ENCODE assay signal across 12 cellular contexts in the genomic region with DNA sequence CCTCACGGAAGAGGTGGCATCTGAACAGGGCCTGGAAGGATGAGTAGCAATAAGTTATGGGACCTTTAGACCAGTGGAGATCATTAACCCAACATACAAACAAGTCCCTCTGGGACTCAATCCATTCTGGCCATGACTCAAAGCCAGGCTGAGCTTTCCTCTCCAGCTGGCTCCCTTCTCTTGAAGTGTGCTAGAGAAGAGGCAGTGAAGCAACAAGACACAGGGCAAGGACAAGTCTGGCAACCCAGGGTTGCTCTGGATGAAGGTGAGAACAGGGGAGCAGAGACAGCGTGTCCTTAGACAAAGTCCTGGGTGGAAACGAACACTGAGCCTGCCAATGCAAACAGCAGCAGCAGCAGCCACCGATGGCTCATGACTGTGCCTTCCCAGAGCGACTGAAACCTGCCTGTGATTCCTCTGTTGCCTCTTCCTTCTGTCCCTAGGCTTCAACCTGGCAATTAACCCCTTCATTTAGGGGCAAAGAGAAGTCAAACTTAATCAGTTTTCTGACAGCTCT.
DNase-seq lines count a peak whose midpoint lies in the region; ATAC-seq and TF ChIP-seq lines count a peak whose summit lies in the region.
"Had no signal": no experiment of that assay in that cellular context is flagged by ENCODE, and none has a peak within 500 bp of the region (broad histone marks: within the 10 kb centered on the region; RNA-seq: fewer than 3 reads in every experiment).

No MANE protein-coding gene starts in this region.

- H2BK5ac ChIP-seq in H9 (ENCODE audit: insufficient read length, low read length): no peak overlapping the region

- no peaks in the 10 kb centered on the region for H3K4me1 Mint-ChIP-seq in natural killer cell treated with Interleukin-12 subunit alpha and Interleukin-12 subunit beta and Interleukin-15 and Interleukin-18, amount 100 ng/mL, for 72 hours (ENCODE audit: low read depth in 2 of 2)
- H3K4me1 Mint-ChIP-seq in H9: peaks cover 49 to 52% of the 10 kb centered on the region in 2 experiments

- H4K20me1 ChIP-seq in H9 (ENCODE audit: control insufficient read depth, insufficient read depth, insufficient read length): no peaks in the 10 kb centered on the region
- no peaks in the 10 kb centered on the region for H4K20me1 ChIP-seq in smooth muscle cell (ENCODE audit: low read depth)

- H3K79me2 ChIP-seq in H9 (ENCODE audit: insufficient read depth, low read length) (no peaks in the 10 kb centered on the region), smooth muscle cell (ENCODE audit: low read depth) (no peaks in the 10 kb centered on the region)

- H2BK12ac ChIP-seq in H9 (ENCODE audit: insufficient read length, low read depth, low read length): no peak overlapping the region

- peaks cover 0 to 33% (median 0%) of the 10 kb centered on the region in 7 donors for H3K27me3 ChIP-seq in spleen (replicated peaks in 1 of 7)
- no peaks in the 10 kb centered on the region for H3K27me3 ChIP-seq in H9 (ENCODE audit: insufficient read depth, low read length)
- H3K27me3 ChIP-seq in smooth muscle cell (ENCODE audit: low read depth): no peaks in the 10 kb centered on the region

- H2AK5ac ChIP-seq in H9 (ENCODE audit: insufficient read length, low read length): no peak overlapping the region

- H2BK15ac ChIP-seq in H9 (ENCODE audit: low read depth, low read length): no peak overlapping the region

- peaks cover 3% of the 10 kb centered on the region for H3F3A ChIP-seq in smooth muscle cell (ENCODE audit: low read depth)

- H3K4ac ChIP-seq in H9 (ENCODE audit: low read depth, low read length): no peak overlapping the region

- H2AFZ ChIP-seq in H9 (ENCODE audit: low read length) (no peak overlapping the region), smooth muscle cell (ENCODE audit: low read depth) (no peak overlapping the region)

- no peak overlapping the region for H3K23ac ChIP-seq in H9 (ENCODE audit: insufficient read length, low read depth, low read length)

- peak; percentile 40 for DNase-seq in HCEC 1CT
- DNase-seq in cardiac fibroblast (ENCODE audit: low read depth in 2 of 2): peak; percentile 58 to 87
- DNase-seq in kidney tubule cell (ENCODE audit: low spot score): peak; percentile 78
- DNase-seq in spleen: peak; percentile 18
- no peak for DNase-seq in natural killer cell treated with Interleukin-12 subunit alpha and Interleukin-12 subunit beta and Interleukin-15 and Interleukin-18, amount 100 ng/mL, for 72 hours (ENCODE audit: low spot score)
- DNase-seq in H9: no peak
- DNase-seq in smooth muscle cell (lab: John Stamatoyannopoulos, UW; ENCODE audit: unreplicated experiment): no peak
- DNase-seq: effector memory CD8-positive, alpha-beta T cell; hippocampal formation; MM.1S had no signal

- no peak overlapping the region for H3K56ac ChIP-seq in H9 (ENCODE audit: insufficient read length, low read depth, low read length)

- no peak overlapping the region for H3K27ac Mint-ChIP-seq in natural killer cell treated with Interleukin-12 subunit alpha and Interleukin-12 subunit beta and Interleukin-15 and Interleukin-18, amount 100 ng/mL, for 72 hours
- H3K27ac Mint-ChIP-seq in H9: no peak overlapping the region
- H3K27ac Mint-ChIP-seq: effector memory CD8-positive, alpha-beta T cell; stimulated activated naive CD8-positive, alpha-beta T cell treated with anti-CD3 and anti-CD28 coated beads, Interleukin-15, Interleukin-2, amounts not matched to agents 100 ng/mL and 50 ng/mL, for 24 hours had no signal

- no peaks in the 10 kb centered on the region for H3K23me2 ChIP-seq in H9 (ENCODE audit: insufficient read length, low read depth, low read length, poor library complexity, severe bottlenecking)

- no peak overlapping the region for H2BK20ac ChIP-seq in H9 (ENCODE audit: low read depth, low read length, poor library complexity, severe bottlenecking)

- no peak overlapping the region for H2BK120ac ChIP-seq in H9 (ENCODE audit: low read depth, low read length, poor library complexity, severe bottlenecking)

- H3K4me3 ChIP-seq in cardiac fibroblast (replicated peaks in 1 of 2; ENCODE audit: low read depth in 2 of 2, low read length in 2 of 2) (no peak overlapping the region), spleen (no peak overlapping the region), smooth muscle cell (no peak overlapping the region)

- H4K5ac ChIP-seq in H9 (ENCODE audit: insufficient read length, low read depth, low read length): no peak overlapping the region

- no peak for ATAC-seq in natural killer cell treated with Interleukin-12 subunit alpha and Interleukin-12 subunit beta and Interleukin-15 and Interleukin-18, amount 100 ng/mL, for 72 hours
- ATAC-seq: effector memory CD8-positive, alpha-beta T cell; SK-N-SH treated with all-trans-retinoic acid at 6 μM for 48 hours had no signal

- no peak overlapping the region for H4K91ac ChIP-seq in H9 (ENCODE audit: insufficient read length, low read depth, low read length)

- TF ChIP-seq CTCF in cardiac fibroblast (IDR thresholded peaks at IDR 0.05; ENCODE audit: low read depth, low read length) (no peak), spleen (IDR thresholded peaks at IDR 0.05 in 8 of 11, conservative IDR thresholded peaks at IDR 0.05 in 3 of 11) (no peak), H9 (conservative IDR thresholded peaks at IDR 0.05) (no peak), smooth muscle cell (IDR thresholded peaks at IDR 0.05; ENCODE audit: borderline replicate concordance, insufficient read depth, poor library complexity, severe bottlenecking) (no peak)

- no peak overlapping the region for H3K27ac ChIP-seq in spleen
- H3K27ac ChIP-seq in H9 (ENCODE audit: insufficient read length, low read depth, low read length): no peak overlapping the region
- no peak overlapping the region for H3K27ac ChIP-seq in smooth muscle cell (ENCODE audit: low read depth)

- H3K79me1 ChIP-seq in H9 (ENCODE audit: insufficient read depth, low read depth, low read length, poor library complexity, severe bottlenecking): no peaks in the 10 kb centered on the region

- no peak overlapping the region for H3K14ac ChIP-seq in H9 (ENCODE audit: insufficient read depth, low read length)

- no peak overlapping the region for H4K8ac ChIP-seq in H9 (replicated peaks; ENCODE audit: insufficient read length, low read depth, low read length)

- no peak overlapping the region for H3K4me3 Mint-ChIP-seq in natural killer cell treated with Interleukin-12 subunit alpha and Interleukin-12 subunit beta and Interleukin-15 and Interleukin-18, amount 100 ng/mL, for 72 hours
- H3K4me3 Mint-ChIP-seq in H9: no peak overlapping the region
- H3K4me3 Mint-ChIP-seq: effector memory CD8-positive, alpha-beta T cell; stimulated activated naive CD8-positive, alpha-beta T cell treated with anti-CD3 and anti-CD28 coated beads, Interleukin-15, Interleukin-2, amounts not matched to agents 100 ng/mL and 50 ng/mL, for 24 hours had no signal

- no peak for TF ChIP-seq POLR2A in spleen (IDR thresholded peaks at IDR 0.05)

- H3T11ph ChIP-seq in H9 (ENCODE audit: low read length): no peak overlapping the region

- no peaks in the 10 kb centered on the region for H3K9me3 ChIP-seq in spleen
- H3K9me3 ChIP-seq in H9 (ENCODE audit: control insufficient read depth, low read depth, low read length): no peaks in the 10 kb centered on the region
- no peaks in the 10 kb centered on the region for H3K9me3 ChIP-seq in smooth muscle cell (replicated peaks; ENCODE audit: low read depth)

- H3K9me3 Mint-ChIP-seq in natural killer cell treated with Interleukin-12 subunit alpha and Interleukin-12 subunit beta and Interleukin-15 and Interleukin-18, amount 100 ng/mL, for 72 hours: no peaks in the 10 kb centered on the region
- no peaks in the 10 kb centered on the region for H3K9me3 Mint-ChIP-seq in H9
- H3K9me3 Mint-ChIP-seq: effector memory CD8-positive, alpha-beta T cell; stimulated activated naive CD8-positive, alpha-beta T cell treated with anti-CD3 and anti-CD28 coated beads, Interleukin-15, Interleukin-2, amounts not matched to agents 100 ng/mL and 50 ng/mL, for 24 hours had no signal

- no peaks in the 10 kb centered on the region for H3K4me1 ChIP-seq in spleen
- H3K4me1 ChIP-seq in H9 (ENCODE audit: insufficient read depth, low read length): no peaks in the 10 kb centered on the region; the same call in 1 of the 2 replicates
- peaks cover 23% of the 10 kb centered on the region for H3K4me1 ChIP-seq in smooth muscle cell (ENCODE audit: low read depth)

- no peaks in the 10 kb centered on the region for H3K36me3 Mint-ChIP-seq in natural killer cell treated with Interleukin-12 subunit alpha and Interleukin-12 subunit beta and Interleukin-15 and Interleukin-18, amount 100 ng/mL, for 72 hours
- H3K36me3 Mint-ChIP-seq in H9 (ENCODE audit: insufficient read depth in 1 of 3, low read depth in 3 of 3): no peaks in the 10 kb centered on the region; a peak in 1 of 7 replicates

- H3K4me2 ChIP-seq in H9 (ENCODE audit: insufficient read depth, insufficient read length, low read length) (no peak overlapping the region), smooth muscle cell (no peak overlapping the region)

- WGBS in spleen, 5 donors: 71 to 81% (median 78%) methylated on average over 5 of the region's 5 CpGs
- WGBS in H9 (ENCODE audit: extremely low coverage, insufficient read length, low lambda C conversion rate): no CpG with 5 or more reads among the region's 5 CpGs
- WGBS in smooth muscle cell (ENCODE audit: low lambda C conversion rate): 81% methylated on average over 5 of the region's 5 CpGs

- no peak overlapping the region for H3K18ac ChIP-seq in H9 (ENCODE audit: insufficient read length, low read depth, low read length)

- intact Hi-C loops in spleen (cut with DNase I; ENCODE audit: low total_unique reads): no loop called here

- H3K9ac ChIP-seq in H9 (ENCODE audit: extremely low read depth, insufficient read length, low read length) (no peak overlapping the region), smooth muscle cell (ENCODE audit: low read depth) (no peak overlapping the region)

- H3K36me3 ChIP-seq in spleen: no peaks in the 10 kb centered on the region
- no peaks in the 10 kb centered on the region for H3K36me3 ChIP-seq in smooth muscle cell (ENCODE audit: low read depth)

- H3K27me3 Mint-ChIP-seq in natural killer cell treated with Interleukin-12 subunit alpha and Interleukin-12 subunit beta and Interleukin-15 and Interleukin-18, amount 100 ng/mL, for 72 hours: peaks cover 33 to 55% of the 10 kb centered on the region in 2 donors
- peaks cover 8% of the 10 kb centered on the region for H3K27me3 Mint-ChIP-seq in H9 (ENCODE audit: low read depth)

Comparison
In these comparisons a context has a peak if more than half of its experiments do, and no peak if none do; other contexts are left out.
1. DNase-seq: peak in HCEC 1CT (single experiment), cardiac fibroblast (2 of 2), kidney tubule cell (single experiment) and spleen (single experiment); none in natural killer cell treated with Interleukin-12 subunit alpha and Interleukin-12 subunit beta and Interleukin-15 and Interleukin-18, amount 100 ng/mL, for 72 hours (single experiment), H9 (single experiment) and smooth muscle cell (single experiment).